8 cellular contexts compared by ENCODE assay signal in genomic region chr5:150700298-150700599, GRCh38. TPM values are rescaled to one million over a fixed set of nuclear protein-coding genes. Genes with fewer than 3 reads are reported as not detected.
DNase-seq lines count a peak whose midpoint lies in the region; ATAC-seq, FAIRE-seq and TF ChIP-seq lines count a peak whose summit lies in the region.

No MANE protein-coding gene starts in this region.

- peaks cover 9 to 14% (median 11%) of the 10 kb centered on the region in 3 donors for H3K4me1 ChIP-seq in pancreas

- H3K9me3 Mint-ChIP-seq in endothelial cell (ENCODE audit: unreplicated experiment) = no peaks in the 10 kb centered on the region
- H3K9me3 Mint-ChIP-seq in activated naive CD8-positive, alpha-beta T cell treated with anti-CD3 and anti-CD28 coated beads for 36 hours = no peaks in the 10 kb centered on the region

- peaks cover 0 to 33% (median 14%) of the 10 kb centered on the region in 3 donors for H3K36me3 ChIP-seq in pancreas

- FAIRE-seq in GM12891 (lab: Jason Lieb, UNC) (peak; percentile 81), pancreas (lab: Jason Lieb, UNC) (no peak)

- H3K4me3 Mint-ChIP-seq in endothelial cell (ENCODE audit: unreplicated experiment) = no peak overlapping the region
- H3K4me3 Mint-ChIP-seq in activated naive CD8-positive, alpha-beta T cell treated with anti-CD3 and anti-CD28 coated beads for 36 hours = no peak overlapping the region

- DNase-seq in GM12891 (ENCODE audit: insufficient read length, low spot score) = no peak
- DNase-seq in dorsolateral prefrontal cortex = no peak
- no peak for DNase-seq in pancreas
- DNase-seq in endothelial cell (ENCODE audit: low spot score) = no peak
- no peak for DNase-seq in activated naive CD8-positive, alpha-beta T cell treated with anti-CD3 and anti-CD28 coated beads for 36 hours
- no peak for DNase-seq in NCI-H1048 (lab: John Stamatoyannopoulos, UW)

- H3K27ac ChIP-seq in dorsolateral prefrontal cortex (peak overlapping the region; percentile 85 to 100 (median 98)), pancreas (peak overlapping the region; percentile 61 to 92 (median 88))

- H3K4me1 Mint-ChIP-seq in endothelial cell (ENCODE audit: unreplicated experiment) = no peaks in the 10 kb centered on the region
- H3K4me1 Mint-ChIP-seq in activated naive CD8-positive, alpha-beta T cell treated with anti-CD3 and anti-CD28 coated beads for 36 hours = peaks cover 3% of the 10 kb centered on the region

- no peak overlapping the region for H3K27ac Mint-ChIP-seq in endothelial cell (ENCODE audit: unreplicated experiment)
- H3K27ac Mint-ChIP-seq in activated naive CD8-positive, alpha-beta T cell treated with anti-CD3 and anti-CD28 coated beads for 36 hours = no peak overlapping the region

- TF ChIP-seq POLR2A in GM12891 (IDR thresholded peaks at IDR 0.05; ENCODE audit: low read depth, low read length) = no peak

- ATAC-seq in HG03432 (IDR thresholded peaks at IDR 0.05; ENCODE audit: unreplicated experiment) (peak; percentile 9), pancreas (peak in 2 of 4 donors; percentile 10 to 18), HG03280 (IDR thresholded peaks at IDR 0.05; ENCODE audit: unreplicated experiment) (no peak)

- H3K9me3 ChIP-seq in pancreas = no peaks in the 10 kb centered on the region

- intact Hi-C loops in dorsolateral prefrontal cortex (cut with DNase I) = loop anchor here (2.0 to 5.0 kb wide), 5 partner anchors 43 to 249 kb away; partner anchors contain the start of gene DCTN4 (in 2 of the 2)
- intact Hi-C loops in pancreas (cut with DNase I) = loop anchor here in 1 of 3 donors (10.0 kb wide), 1 partner anchor 145 kb away; the partner anchor contains the start of gene IRGM

- peak overlapping the region; percentile 75 to 100 (median 98) for H3K4me3 ChIP-seq in dorsolateral prefrontal cortex
- peak overlapping the region; percentile 53 to 98 (median 76) for H3K4me3 ChIP-seq in pancreas

- WGBS in pancreas, 2 donors = 0 to 1% methylated on average over 12 of the region's 12 CpGs

- H3K27me3 Mint-ChIP-seq in endothelial cell (ENCODE audit: unreplicated experiment) = no peaks in the 10 kb centered on the region
- H3K27me3 Mint-ChIP-seq in activated naive CD8-positive, alpha-beta T cell treated with anti-CD3 and anti-CD28 coated beads for 36 hours = no peaks in the 10 kb centered on the region

- H3K27me3 ChIP-seq in dorsolateral prefrontal cortex (no peaks in the 10 kb centered on the region), pancreas (no peaks in the 10 kb centered on the region)

- peaks cover 21% of the 10 kb centered on the region for H3K36me3 Mint-ChIP-seq in endothelial cell (ENCODE audit: low read depth, unreplicated experiment)
- H3K36me3 Mint-ChIP-seq in activated naive CD8-positive, alpha-beta T cell treated with anti-CD3 and anti-CD28 coated beads for 36 hours = peaks cover 7% of the 10 kb centered on the region

- no peak for TF ChIP-seq CTCF in dorsolateral prefrontal cortex (IDR thresholded peaks at IDR 0.05 in 54 of 56, conservative IDR thresholded peaks at IDR 0.05 in 2 of 56; ENCODE audit: low read depth in 1 of 56, partially characterized antibody in 56 of 56)
- TF ChIP-seq CTCF in pancreas (IDR thresholded peaks at IDR 0.05) = no peak
- no peak for TF ChIP-seq CTCF in endothelial cell (IDR thresholded peaks at IDR 0.05; ENCODE audit: unreplicated experiment)

TF ChIP-seq in GM12891, 5 proteins besides CTCF, POLR2A, EP300 and RAD21:
- TF ChIP-seq SPI1 (IDR thresholded peaks at IDR 0.05; ENCODE audit: low read depth, low read length) = 0 out of 2 replicates have a peak, but pooled peaks have one; percentile 1
- no peak for TF ChIP-seq POLR2AphosphoS5 (IDR thresholded peaks at IDR 0.05; ENCODE audit: low read depth, low read length)

RNA-seq across cellular contexts. Expression of gene RBM22, which starts 0.6 kb away (rescaled TPM):
- polyA plus RNA-seq in GM12891 (2012; ENCODE audit: low read depth, missing spikeins) = 37.9 TPM
- 10 to 100 TPM; 36.7 to 64.8 (median 47.0) TPM for total RNA-seq in dorsolateral prefrontal cortex
- total RNA-seq in pancreas = 10 to 100 TPM; 14.8 to 25.9 (median 18.4) TPM
- 10 to 100 TPM; 21.3 to 32.3 TPM for polyA plus RNA-seq in pancreas
- 54.5 TPM for total RNA-seq in endothelial cell (ENCODE audit: unreplicated experiment)
- total RNA-seq in activated naive CD8-positive, alpha-beta T cell treated with anti-CD3 and anti-CD28 coated beads for 36 hours = 10 to 100 TPM; 62.7 to 71.7 TPM

RNA-seq across cellular contexts. Expression of gene MYOZ3, which starts 39.2 kb away (rescaled TPM):
- polyA plus RNA-seq in GM12891 (2012; ENCODE audit: low read depth, missing spikeins) = 0.18 TPM
- 1 to 10 TPM in 119 of 120 experiments, under 1 TPM in 1; 0.60 to 9.2 (median 3.8) TPM for total RNA-seq in dorsolateral prefrontal cortex
- under 1 TPM in 5 of 6 donors, not detected in 1; 0.05 to 0.50 (median 0.31) TPM for total RNA-seq in pancreas
- under 1 TPM; 0.23 to 0.28 TPM for polyA plus RNA-seq in pancreas
- 12.0 TPM for total RNA-seq in endothelial cell (ENCODE audit: unreplicated experiment)
- under 1 TPM; 0.06 to 0.16 TPM for total RNA-seq in activated naive CD8-positive, alpha-beta T cell treated with anti-CD3 and anti-CD28 coated beads for 36 hours

RNA-seq across cellular contexts. Expression of gene DCTN4, which starts 58.6 kb away (rescaled TPM):
- 11.9 TPM for polyA plus RNA-seq in GM12891 (2012; ENCODE audit: low read depth, missing spikeins)
- total RNA-seq in dorsolateral prefrontal cortex (100 to 1,000 TPM in 28 of 120 experiments, 10 to 100 TPM in 92; 75.7 to 114 (median 94.9) TPM), pancreas (10 to 100 TPM; 36.9 to 61.1 (median 45.3) TPM), endothelial cell (ENCODE audit: unreplicated experiment) (50.3 TPM)
- polyA plus RNA-seq in pancreas = 10 to 100 TPM; 13.8 to 21.5 TPM
- 10 to 100 TPM; 33.7 to 37.4 TPM for total RNA-seq in activated naive CD8-positive, alpha-beta T cell treated with anti-CD3 and anti-CD28 coated beads for 36 hours

RNA-seq across cellular contexts. Expression of gene SYNPO, which starts 59.8 kb away (rescaled TPM):
- 27.9 TPM for polyA plus RNA-seq in GM12891 (2012; ENCODE audit: low read depth, missing spikeins)
- total RNA-seq in dorsolateral prefrontal cortex = 100 to 1,000 TPM in 116 of 120 experiments, 10 to 100 TPM in 4; 47.3 to 302 (median 180) TPM
- 10 to 100 TPM; 23.3 to 68.3 (median 28.4) TPM for total RNA-seq in pancreas
- polyA plus RNA-seq in pancreas = 10 to 100 TPM; 28.8 TPM
- 94.3 TPM for total RNA-seq in endothelial cell (ENCODE audit: unreplicated experiment)
- total RNA-seq in activated naive CD8-positive, alpha-beta T cell treated with anti-CD3 and anti-CD28 coated beads for 36 hours = under 1 TPM; 0.39 to 0.76 TPM
